ENCODE assay signal across 14 cellular contexts in genomic region chr14:92897922-92898599, GRCh38. TPM values are rescaled to one million over a fixed set of nuclear protein-coding genes. Genes with fewer than 3 reads are reported as not detected.
DNase-seq lines count a peak whose midpoint lies in the region; ATAC-seq, FAIRE-seq and TF ChIP-seq lines count a peak whose summit lies in the region.
"Had no signal": no experiment of that assay in that cellular context is flagged by ENCODE, and none has a peak within 500 bp of the region (broad histone marks: within the 10 kb centered on the region; RNA-seq: fewer than 3 reads in every experiment).

No MANE protein-coding gene starts in this region.

- no peak overlapping the region for H2BK15ac ChIP-seq in neuronal stem cell (ENCODE audit: low read length)

- H3K27ac ChIP-seq in HepG2 (ENCODE audit: extremely low read length, insufficient read depth, low read length) (no peak overlapping the region), right lobe of liver (no peak overlapping the region), neuronal stem cell (replicated peaks; ENCODE audit: low read length) (no peak overlapping the region)

- no peaks in the 10 kb centered on the region for H3K79me1 ChIP-seq in neuronal stem cell (ENCODE audit: low read depth, low read length)

- WGBS in HepG2 (ENCODE audit: low lambda C conversion rate), result 54% methylated on average over 5 of the region's 5 CpGs
- 40% methylated on average over 2 of the region's 5 CpGs for WGBS in right lobe of liver (ENCODE audit: insufficient coverage, low coverage, low lambda C conversion rate, missing lambda C conversion rate)
- no CpG with 5 or more reads among the region's 5 CpGs for WGBS in neuronal stem cell (ENCODE audit: extremely low coverage in 2 of 2, insufficient read length in 2 of 2, insufficient replicate concordance in 1 of 2), 2 donors

- H3K4me2 ChIP-seq in HepG2 (ENCODE audit: low read depth, low read length) (no peak overlapping the region), neuronal stem cell (ENCODE audit: insufficient read depth, low read length, poor library complexity, severe bottlenecking) (no peak overlapping the region)

- in situ Hi-C loops in HepG2 (cut with HindIII; ENCODE audit: extremely low pct_ligation_motif_present, low pct_unique_long_range_greater_than_20kb), result no loop called here

- H2BK120ac ChIP-seq in neuronal stem cell (ENCODE audit: low read depth, low read length), result peak overlapping the region; percentile 51

- TF ChIP-seq POLR2A in HepG2 (IDR thresholded peaks at IDR 0.05; ENCODE audit: insufficient read depth in 1 of 2, low read depth in 2 of 2, low read length in 2 of 2) (no peak), right lobe of liver (IDR thresholded peaks at IDR 0.05) (no peak)

- H3K4me1 ChIP-seq in HepG2 (ENCODE audit: insufficient read depth, low read length) (peaks cover 10% of the 10 kb centered on the region), right lobe of liver (no peaks in the 10 kb centered on the region), neuronal stem cell (ENCODE audit: control insufficient read depth in 2 of 2, insufficient read depth in 1 of 2, low read depth in 1 of 2, low read length in 2 of 2) (peaks cover 0 to 10% of the 10 kb centered on the region in 2 donors)

- no peak overlapping the region for H3K4me3 ChIP-seq in HepG2 (replicated peaks in 1 of 3; ENCODE audit: insufficient read depth in 1 of 3, low read depth in 2 of 3, low read length in 3 of 3)
- no peak overlapping the region for H3K4me3 ChIP-seq in right lobe of liver
- no peak overlapping the region for H3K4me3 ChIP-seq in neuronal stem cell (ENCODE audit: low read length in 2 of 2)

- no peak for DNase-seq in HepG2 (ENCODE audit: low spot score)
- no peak for DNase-seq in right lobe of liver
- peak; percentile 41 to 49 for DNase-seq in activated T-cell treated with anti-CD3 and anti-CD28 coated beads, Interleukin-2, amount 50 U/mL, for 72 hours
- no peak for DNase-seq in neuronal stem cell (ENCODE audit: low spot score)
- DNase-seq in NCI-H146 (lab: John Stamatoyannopoulos, UW), result no peak
- no peak for DNase-seq in activated gamma-delta T cell (lab: John Stamatoyannopoulos, UW)
- no peak for DNase-seq in urothelium cell line (ENCODE audit: low spot score)
- DNase-seq: amniotic stem cell, H9 had no signal

- peaks cover 29% of the 10 kb centered on the region for H3K27me3 Mint-ChIP-seq in activated T-cell treated with anti-CD3 and anti-CD28 coated beads, Interleukin-2, amount 50 U/mL, for 72 hours (ENCODE audit: low read depth)

- no peak overlapping the region for H3K23ac ChIP-seq in neuronal stem cell (ENCODE audit: low read depth, low read length, poor library complexity)

- no TSS peak for BruUV-seq in HepG2 (replicated peaks; lab: Mats Ljungman, UMichigan)

- POLR2A ChIA-PET in HepG2 (lab: Yijun Ruan, JAX), result no interaction called here

- H2AFZ ChIP-seq in HepG2 (ENCODE audit: low read length) (no peak overlapping the region), neuronal stem cell (ENCODE audit: low read length) (no peak overlapping the region)

- H4K91ac ChIP-seq in neuronal stem cell (ENCODE audit: low read depth, low read length, poor library complexity), result no peak overlapping the region

- H3K9me3 ChIP-seq in HepG2 (ENCODE audit: low read length), result peaks cover 5% of the 10 kb centered on the region
- H3K9me3 ChIP-seq in right lobe of liver, result no peaks in the 10 kb centered on the region
- peaks cover 0 to 2% of the 10 kb centered on the region in 2 donors for H3K9me3 ChIP-seq in neuronal stem cell (replicated peaks in 1 of 2; ENCODE audit: control insufficient read depth in 2 of 2, insufficient read depth in 1 of 2, low read depth in 1 of 2, low read length in 2 of 2)

- no peak for TF ChIP-seq EP300 in HepG2 (IDR thresholded peaks at IDR 0.05; ENCODE audit: low read depth in 2 of 2, low read length in 2 of 2)
- TF ChIP-seq EP300 in HepG2 (CRISPR knock-in tag; IDR thresholded peaks at IDR 0.05; ENCODE audit: borderline replicate concordance), result no peak

- H3K27me3 ChIP-seq in HepG2 (ENCODE audit: control insufficient read depth in 1 of 2, insufficient read depth in 2 of 2, low read length in 2 of 2), result peaks cover 1 to 10% of the 10 kb centered on the region in 2 experiments; a peak in 3 of 5 replicates
- H3K27me3 ChIP-seq in right lobe of liver, result no peaks in the 10 kb centered on the region
- peaks cover 0 to 20% (median 1%) of the 10 kb centered on the region in 3 experiments for H3K27me3 ChIP-seq in neuronal stem cell (ENCODE audit: control insufficient read depth in 3 of 3, insufficient read depth in 3 of 3, low read depth in 1 of 3, low read length in 3 of 3)

- CTCF ChIA-PET in HepG2 (lab: Yijun Ruan, JAX; ENCODE audit: low intra/inter-chr PET ratio, low total read pairs), result no interaction called here

- H2AK5ac ChIP-seq in neuronal stem cell (ENCODE audit: low read depth, low read length), result no peak overlapping the region

- TF ChIP-seq CTCF in HepG2 (CRISPR knock-in tag; IDR thresholded peaks at IDR 0.05) (no peak), right lobe of liver (IDR thresholded peaks at IDR 0.05) (no peak)

- peaks cover 32% of the 10 kb centered on the region for H3K4me1 Mint-ChIP-seq in activated T-cell treated with anti-CD3 and anti-CD28 coated beads, Interleukin-2, amount 50 U/mL, for 72 hours (ENCODE audit: low read depth)

- no peak overlapping the region for H3K4ac ChIP-seq in neuronal stem cell (ENCODE audit: low read length)

- no peak overlapping the region for H2BK5ac ChIP-seq in neuronal stem cell (ENCODE audit: low read length)

- no peak overlapping the region for H4K8ac ChIP-seq in neuronal stem cell (ENCODE audit: low read depth, low read length)

- no peak for FAIRE-seq in HepG2 (lab: Jason Lieb, UNC)
- FAIRE-seq in urothelium cell line (lab: Jason Lieb, UNC), result no peak
- FAIRE-seq: endometrium had no signal

- ATAC-seq in HepG2, result no peak
- ATAC-seq in right lobe of liver, result no peak
- peak; percentile 95 for ATAC-seq in activated T-cell treated with anti-CD3 and anti-CD28 coated beads, Interleukin-2, amount 50 U/mL, for 72 hours (replicated peaks in 1 of 2)
- ATAC-seq in HG02938 (IDR thresholded peaks at IDR 0.05; ENCODE audit: unreplicated experiment), result no peak
- ATAC-seq: sciatic nerve had no signal

- peaks cover 1 to 6% of the 10 kb centered on the region in 2 donors for H3K36me3 Mint-ChIP-seq in activated T-cell treated with anti-CD3 and anti-CD28 coated beads, Interleukin-2, amount 50 U/mL, for 72 hours (ENCODE audit: insufficient read depth in 2 of 2)

- H3K9me3 Mint-ChIP-seq in activated T-cell treated with anti-CD3 and anti-CD28 coated beads, Interleukin-2, amount 50 U/mL, for 72 hours, result peaks cover 7% of the 10 kb centered on the region in 2 donors
- H3K9me3 Mint-ChIP-seq: H9 had no signal

- H3K14ac ChIP-seq in neuronal stem cell (ENCODE audit: low read length), result no peak overlapping the region

- H3K9ac ChIP-seq in HepG2 (ENCODE audit: insufficient read depth, low read depth, low read length) (no peak overlapping the region), neuronal stem cell (ENCODE audit: low read depth, low read length, poor library complexity) (peak overlapping the region; percentile 15)

- no peaks in the 10 kb centered on the region for H4K20me1 ChIP-seq in HepG2 (ENCODE audit: insufficient read depth, low read length)

- peak overlapping the region; percentile 38 to 73 for H3K4me3 Mint-ChIP-seq in activated T-cell treated with anti-CD3 and anti-CD28 coated beads, Interleukin-2, amount 50 U/mL, for 72 hours
- H3K4me3 Mint-ChIP-seq: H9 had no signal

- H3K18ac ChIP-seq in neuronal stem cell (ENCODE audit: low read length), result no peak overlapping the region

- no peak overlapping the region for H3K27ac Mint-ChIP-seq in activated T-cell treated with anti-CD3 and anti-CD28 coated beads, Interleukin-2, amount 50 U/mL, for 72 hours
- H3K27ac Mint-ChIP-seq: H9 had no signal

- H3K36me3 ChIP-seq in HepG2 (replicated peaks in 1 of 2; ENCODE audit: control insufficient read depth in 1 of 2, insufficient read depth in 2 of 2, low read length in 2 of 2), result no peaks in the 10 kb centered on the region
- no peaks in the 10 kb centered on the region for H3K36me3 ChIP-seq in right lobe of liver
- no peaks in the 10 kb centered on the region for H3K36me3 ChIP-seq in neuronal stem cell (replicated peaks in 1 of 2; ENCODE audit: control insufficient read depth in 2 of 2, insufficient read depth in 2 of 2, low read length in 2 of 2)

- H3K79me2 ChIP-seq in HepG2 (ENCODE audit: insufficient read depth, low read length), result no peaks in the 10 kb centered on the region

- TF ChIP-seq RAD21 in HepG2 (CRISPR knock-in tag; IDR thresholded peaks at IDR 0.05), result no peak

- intact Hi-C loops in HepG2 (cut with micrococcal nuclease; ENCODE audit: unreplicated experiment), result no loop called here
- intact Hi-C loops in right lobe of liver (cut with DNase I), result no loop called here

- no peak overlapping the region for H2BK12ac ChIP-seq in neuronal stem cell (ENCODE audit: low read length)

TF ChIP-seq in HepG2, 621 proteins besides CTCF, POLR2A, EP300 and RAD21 (continues in another document):
- no peak for TF ChIP-seq ZNF143 (CRISPR knock-in tag; IDR thresholded peaks at IDR 0.05)

RNA-seq across cellular contexts. Expression of gene CHGA, which starts 24.9 kb away (rescaled TPM):
- not detected in 2 replicates for total RNA-seq in HepG2 (2016; rRNA removed; fragmentation: Illumina TruSeq; extraction: Trizol)
- not detected in 2 replicates for total RNA-seq in HepG2 (2016; cell fraction: cytosol; rRNA removed; fragmentation: Illumina TruSeq; extraction: Trizol; ENCODE audit: low read depth)
- total RNA-seq in HepG2 (2016; cell fraction: insoluble cytoplasmic fraction; rRNA removed; fragmentation: Illumina TruSeq; extraction: Trizol), result not detected in 2 replicates
- not detected in 2 replicates for total RNA-seq in HepG2 (2016; cell fraction: membrane; rRNA removed; fragmentation: Illumina TruSeq; extraction: Trizol)
- not detected in 2 replicates for total RNA-seq in HepG2 (2016; cell fraction: nucleus; rRNA removed; fragmentation: Illumina TruSeq; extraction: Trizol)
- not detected in 2 replicates for polyA plus RNA-seq in HepG2 (2011; rRNA removed)
- polyA plus RNA-seq in HepG2 (2011; cell fraction: cytosol; rRNA removed), result not detected in 2 replicates
- polyA plus RNA-seq in HepG2 (2011; cell fraction: nucleus; rRNA removed), result not detected in 2 replicates
- polyA plus RNA-seq in HepG2 (2012), result not detected in 2 replicates
- polyA plus RNA-seq in HepG2 (2016; cell fraction: cytosol; fragmentation: Illumina TruSeq; extraction: Trizol; ENCODE audit: low read depth), result not detected in 2 replicates
- polyA plus RNA-seq in HepG2 (2016; cell fraction: insoluble cytoplasmic fraction; fragmentation: Illumina TruSeq; extraction: Trizol; ENCODE audit: low read depth), result not detected in 2 replicates
- not detected in 2 replicates for polyA plus RNA-seq in HepG2 (2016; cell fraction: membrane; fragmentation: Illumina TruSeq; extraction: Trizol; ENCODE audit: low read depth)
- polyA plus RNA-seq in HepG2 (2016; cell fraction: nucleus; fragmentation: Illumina TruSeq; extraction: Trizol; ENCODE audit: insufficient read depth, low read depth), result not detected in 2 replicates
- polyA minus RNA-seq in HepG2 (2011; rRNA and poly(A)+ RNA removed; ENCODE audit: low replicate concordance), result 0.44 TPM in 1 of 2 replicates, not detected in the other
- not detected in 2 replicates for polyA minus RNA-seq in HepG2 (2011; cell fraction: cytosol; rRNA and poly(A)+ RNA removed)
- not detected in 2 replicates for polyA minus RNA-seq in HepG2 (2011; cell fraction: nucleus; rRNA and poly(A)+ RNA removed)
- under 1 TPM in 2 of 6 experiments, not detected in 4; 0.18 to 0.25 TPM for total RNA-seq in right lobe of liver
- total RNA-seq in activated T-cell treated with anti-CD3 and anti-CD28 coated beads, Interleukin-2, amount 50 U/mL, for 72 hours, result not detected
- 0.14 TPM for polyA plus RNA-seq in neuronal stem cell (2013, experiment 1 of 2)
- 0.14 TPM for polyA plus RNA-seq in neuronal stem cell (2013, experiment 2 of 2)
- total RNA-seq: mononuclear cell; sciatic nerve; T-helper 1 cell treated with Interleukin-12 subunit alpha and Interleukin-12 subunit beta and Interleukin-4 antibody, amounts not matched to agents 30 ng/mL and 1 ng/mL, for 36 hours had no signal

Comparison
In these comparisons a context has a peak if more than half of its experiments do, and no peak if none do; other contexts are left out.
1. ATAC-seq: peak in activated T-cell treated with anti-CD3 and anti-CD28 coated beads, Interleukin-2, amount 50 U/mL, for 72 hours (2 of 2); none in HepG2 (single experiment), right lobe of liver (0 of 4) and HG02938 (single experiment).
2. DNase-seq: peak in activated T-cell treated with anti-CD3 and anti-CD28 coated beads, Interleukin-2, amount 50 U/mL, for 72 hours (2 of 2); none in HepG2 (single experiment), right lobe of liver (0 of 3), neuronal stem cell (single experiment), NCI-H146 (single experiment), activated gamma-delta T cell (single experiment) and urothelium cell line (single experiment).